1 cellular context compared by ENCODE assay signal in the genomic region with DNA sequence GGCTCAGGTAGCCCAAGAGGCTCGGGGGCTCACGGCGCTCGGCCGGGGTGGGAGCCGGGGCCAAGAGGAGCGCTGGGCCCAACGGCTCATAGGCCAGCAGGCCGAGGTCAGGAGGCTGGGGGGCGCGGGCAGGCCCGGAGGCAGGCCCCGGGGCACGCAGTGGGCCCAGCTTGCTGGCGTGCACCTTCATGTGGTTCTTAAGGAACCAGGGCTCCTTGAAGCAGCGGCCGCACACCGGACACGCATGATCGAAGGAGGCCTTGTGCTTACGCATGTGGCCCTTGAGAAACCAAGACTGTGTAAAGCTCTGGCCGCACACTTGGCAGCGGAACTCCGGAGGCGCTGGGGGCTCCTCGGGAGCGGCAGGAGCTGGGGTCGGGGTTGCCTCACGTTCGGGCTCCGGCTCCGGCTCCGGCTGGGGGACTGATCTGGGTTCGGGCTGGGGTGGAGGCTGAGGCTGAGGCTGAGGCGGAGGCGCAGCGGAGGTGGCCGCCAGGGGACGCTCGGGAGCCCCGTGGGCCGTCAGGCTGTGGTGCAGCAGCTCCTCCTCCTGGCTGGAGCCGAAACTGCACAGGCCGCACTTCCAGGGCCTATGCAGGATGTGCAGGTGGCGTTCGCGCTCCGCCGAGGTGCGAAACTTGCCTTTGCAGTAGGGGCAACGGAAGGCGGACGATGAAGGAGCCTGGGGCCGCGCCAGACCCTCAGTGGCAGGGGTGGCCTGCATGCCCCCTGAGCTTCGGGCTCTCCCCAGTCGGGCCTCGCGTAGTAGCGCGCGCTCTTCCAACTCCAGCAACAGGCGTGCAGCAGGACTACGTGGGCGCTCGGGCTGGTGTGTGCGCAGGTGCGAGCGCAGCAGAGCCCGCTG.
TF ChIP-seq lines count a peak whose summit lies in the region.

No MANE protein-coding gene starts in this region.

TF ChIP-seq in HEK293, 187 proteins besides CTCF, POLR2A, EP300 and RAD21 (continued from another document):
- peak; percentile 79 for TF ChIP-seq KLF17 (tag by site-specific recombination; IDR thresholded peaks at IDR 0.05)
- TF ChIP-seq ZBTB6 (tag by site-specific recombination; IDR thresholded peaks at IDR 0.05): peak; percentile 89
- TF ChIP-seq, protein P1, sequence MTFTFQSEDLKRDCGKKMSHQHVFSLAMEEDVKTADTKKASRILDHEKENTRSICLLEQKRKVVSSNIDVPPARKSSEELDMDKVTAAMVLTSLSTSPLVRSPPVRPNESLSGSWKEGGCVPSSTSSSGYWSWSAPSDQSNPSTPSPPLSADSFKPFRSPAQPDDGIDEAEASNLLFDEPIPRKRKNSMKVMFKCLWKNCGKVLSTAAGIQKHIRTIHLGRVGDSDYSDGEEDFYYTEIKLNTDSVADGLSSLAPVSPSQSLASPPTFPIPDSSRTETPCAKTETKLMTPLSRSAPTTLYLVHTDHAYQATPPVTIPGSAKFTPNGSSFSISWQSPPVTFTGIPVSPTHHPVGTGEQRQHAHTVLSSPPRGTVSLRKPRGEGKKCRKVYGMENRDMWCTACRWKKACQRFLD (tag by site-specific recombination; IDR thresholded peaks at IDR 0.05): no peak
- TF ChIP-seq, protein P2, sequence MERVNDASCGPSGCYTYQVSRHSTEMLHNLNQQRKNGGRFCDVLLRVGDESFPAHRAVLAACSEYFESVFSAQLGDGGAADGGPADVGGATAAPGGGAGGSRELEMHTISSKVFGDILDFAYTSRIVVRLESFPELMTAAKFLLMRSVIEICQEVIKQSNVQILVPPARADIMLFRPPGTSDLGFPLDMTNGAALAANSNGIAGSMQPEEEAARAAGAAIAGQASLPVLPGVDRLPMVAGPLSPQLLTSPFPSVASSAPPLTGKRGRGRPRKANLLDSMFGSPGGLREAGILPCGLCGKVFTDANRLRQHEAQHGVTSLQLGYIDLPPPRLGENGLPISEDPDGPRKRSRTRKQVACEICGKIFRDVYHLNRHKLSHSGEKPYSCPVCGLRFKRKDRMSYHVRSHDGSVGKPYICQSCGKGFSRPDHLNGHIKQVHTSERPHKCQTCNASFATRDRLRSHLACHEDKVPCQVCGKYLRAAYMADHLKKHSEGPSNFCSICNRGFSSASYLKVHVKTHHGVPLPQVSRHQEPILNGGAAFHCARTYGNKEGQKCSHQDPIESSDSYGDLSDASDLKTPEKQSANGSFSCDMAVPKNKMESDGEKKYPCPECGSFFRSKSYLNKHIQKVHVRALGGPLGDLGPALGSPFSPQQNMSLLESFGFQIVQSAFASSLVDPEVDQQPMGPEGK (tag by site-specific recombination; IDR thresholded peaks at IDR 0.05): no peak
- peak; percentile 65; the same call in 1 of the 2 replicates for TF ChIP-seq ZNF580 (tag by site-specific recombination; IDR thresholded peaks at IDR 0.05)
- no peak for TF ChIP-seq ZBTB8A (tag by site-specific recombination; IDR thresholded peaks at IDR 0.05)
- TF ChIP-seq ZNF664 (tag by site-specific recombination; IDR thresholded peaks at IDR 0.05): no peak
- TF ChIP-seq ZNF76 (tag by site-specific recombination; IDR thresholded peaks at IDR 0.05; ENCODE audit: borderline replicate concordance, low read depth): 0 out of 2 replicates have a peak, but pooled peaks have one; percentile 21
- peak; percentile 83 for TF ChIP-seq SCRT2 (tag by site-specific recombination; IDR thresholded peaks at IDR 0.05)
- TF ChIP-seq ZNF660 (tag by site-specific recombination; IDR thresholded peaks at IDR 0.05): peak; percentile 64
- TF ChIP-seq ZFP69B (tag by site-specific recombination; IDR thresholded peaks at IDR 0.05): 0 out of 2 replicates have a peak, but pooled peaks have one; percentile 35
- 0 out of 2 replicates have a peak, but pooled peaks have one; percentile 53 for TF ChIP-seq ZNF239 (tag by site-specific recombination; IDR thresholded peaks at IDR 0.05)
- TF ChIP-seq ZNF692 (tag by site-specific recombination; IDR thresholded peaks at IDR 0.05): 0 out of 2 replicates have a peak, but pooled peaks have one; percentile 36
- TF ChIP-seq ZNF654 (tag by site-specific recombination; IDR thresholded peaks at IDR 0.05; ENCODE audit: low read depth): peak; percentile 62
- TF ChIP-seq ZNF600 (tag by site-specific recombination; IDR thresholded peaks at IDR 0.05): peak; percentile 93
- peak; percentile 18; the same call in 1 of the 2 replicates for TF ChIP-seq KLF1 (tag by site-specific recombination; IDR thresholded peaks at IDR 0.05)
- TF ChIP-seq IKZF3 (tag by site-specific recombination; IDR thresholded peaks at IDR 0.05): peak; percentile 19; the same call in 1 of the 2 replicates
- TF ChIP-seq ZBTB48 (tag by site-specific recombination; IDR thresholded peaks at IDR 0.05): peak; percentile 55; the same call in 1 of the 2 replicates
- TF ChIP-seq PBX3 (CRISPR knock-in tag; IDR thresholded peaks at IDR 0.05): 0 out of 2 replicates have a peak, but pooled peaks have one; percentile 55
- TF ChIP-seq, protein P3, sequence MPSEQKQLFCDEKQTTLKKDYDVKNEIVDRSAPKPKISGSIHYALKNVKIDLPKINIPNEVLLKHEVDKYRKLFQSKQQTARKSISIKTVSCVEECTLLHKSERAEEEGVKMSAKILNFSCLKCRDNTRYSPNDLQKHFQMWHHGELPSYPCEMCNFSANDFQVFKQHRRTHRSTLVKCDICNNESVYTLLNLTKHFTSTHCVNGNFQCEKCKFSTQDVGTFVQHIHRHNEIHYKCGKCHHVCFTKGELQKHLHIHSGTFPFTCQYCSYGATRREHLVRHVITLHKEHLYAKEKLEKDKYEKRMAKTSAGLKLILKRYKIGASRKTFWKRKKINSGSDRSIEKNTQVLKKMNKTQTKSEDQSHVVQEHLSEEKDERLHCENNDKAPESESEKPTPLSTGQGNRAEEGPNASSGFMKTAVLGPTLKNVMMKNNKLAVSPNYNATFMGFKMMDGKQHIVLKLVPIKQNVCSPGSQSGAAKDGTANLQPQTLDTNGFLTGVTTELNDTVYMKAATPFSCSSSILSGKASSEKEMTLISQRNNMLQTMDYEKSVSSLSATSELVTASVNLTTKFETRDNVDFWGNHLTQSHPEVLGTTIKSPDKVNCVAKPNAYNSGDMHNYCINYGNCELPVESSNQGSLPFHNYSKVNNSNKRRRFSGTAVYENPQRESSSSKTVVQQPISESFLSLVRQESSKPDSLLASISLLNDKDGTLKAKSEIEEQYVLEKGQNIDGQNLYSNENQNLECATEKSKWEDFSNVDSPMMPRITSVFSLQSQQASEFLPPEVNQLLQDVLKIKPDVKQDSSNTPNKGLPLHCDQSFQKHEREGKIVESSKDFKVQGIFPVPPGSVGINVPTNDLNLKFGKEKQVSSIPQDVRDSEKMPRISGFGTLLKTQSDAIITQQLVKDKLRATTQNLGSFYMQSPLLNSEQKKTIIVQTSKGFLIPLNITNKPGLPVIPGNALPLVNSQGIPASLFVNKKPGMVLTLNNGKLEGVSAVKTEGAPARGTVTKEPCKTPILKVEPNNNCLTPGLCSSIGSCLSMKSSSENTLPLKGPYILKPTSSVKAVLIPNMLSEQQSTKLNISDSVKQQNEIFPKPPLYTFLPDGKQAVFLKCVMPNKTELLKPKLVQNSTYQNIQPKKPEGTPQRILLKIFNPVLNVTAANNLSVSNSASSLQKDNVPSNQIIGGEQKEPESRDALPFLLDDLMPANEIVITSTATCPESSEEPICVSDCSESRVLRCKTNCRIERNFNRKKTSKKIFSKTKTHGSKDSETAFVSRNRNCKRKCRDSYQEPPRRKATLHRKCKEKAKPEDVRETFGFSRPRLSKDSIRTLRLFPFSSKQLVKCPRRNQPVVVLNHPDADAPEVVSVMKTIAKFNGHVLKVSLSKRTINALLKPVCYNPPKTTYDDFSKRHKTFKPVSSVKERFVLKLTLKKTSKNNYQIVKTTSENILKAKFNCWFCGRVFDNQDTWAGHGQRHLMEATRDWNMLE (tag by site-specific recombination; conservative IDR thresholded peaks at IDR 0.05; ENCODE audit: low read depth): no peak
- peak; percentile 87 for TF ChIP-seq ZNF2 (tag by site-specific recombination; IDR thresholded peaks at IDR 0.05)
- peak; percentile 62 for TF ChIP-seq REST (tag by site-specific recombination; IDR thresholded peaks at IDR 0.05)
